Comparison of ENCODE assay signal across 11 cellular contexts in the genomic region with DNA sequence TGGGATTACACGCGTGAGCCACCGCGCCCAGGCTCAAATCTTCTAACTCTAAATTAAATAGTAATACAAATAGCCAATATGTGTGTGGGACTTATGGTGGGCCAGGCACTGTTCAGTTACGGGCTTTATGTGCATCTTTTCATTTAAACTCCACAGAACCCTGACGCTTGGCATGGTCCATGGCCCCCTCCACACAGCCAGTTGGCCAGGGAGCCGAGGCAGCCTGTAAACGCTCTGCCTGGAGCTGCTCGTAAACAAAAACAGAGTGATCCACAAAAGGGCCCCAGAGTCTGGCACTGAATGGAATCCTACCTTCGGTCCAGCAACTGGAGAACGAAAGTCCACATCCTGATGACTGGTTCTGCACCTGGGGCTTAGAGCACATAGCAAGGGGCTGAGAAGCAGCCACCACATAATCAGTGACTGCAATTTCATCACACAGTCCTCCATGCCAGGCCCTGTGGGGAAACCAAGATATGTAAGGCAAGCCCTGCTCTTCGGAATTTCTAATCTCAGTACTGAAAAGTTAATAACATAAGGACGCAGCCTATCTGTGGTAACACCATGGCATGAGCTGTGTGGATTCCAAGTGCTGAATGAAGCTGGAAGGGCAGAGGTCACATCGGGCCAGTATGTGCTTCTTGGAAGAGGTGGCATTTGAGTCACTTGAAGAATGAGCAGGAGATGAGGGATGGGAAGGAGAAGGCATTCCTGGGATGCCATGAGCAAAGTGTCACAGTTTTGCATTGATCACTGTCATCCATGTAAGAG. TPM values are rescaled to one million over a fixed set of nuclear protein-coding genes. Genes with fewer than 3 reads are reported as not detected.
DNase-seq lines count a peak whose midpoint lies in the region; ATAC-seq, FAIRE-seq and TF ChIP-seq lines count a peak whose summit lies in the region.
"Had no signal": no experiment of that assay in that cellular context is flagged by ENCODE, and none has a peak within 500 bp of the region (broad histone marks: within the 10 kb centered on the region; RNA-seq: fewer than 3 reads in every experiment).

No MANE protein-coding gene starts in this region.

- no peak for FAIRE-seq in H1 (lab: Jason Lieb, UNC)

- H3K27me3 ChIP-seq in H9 (ENCODE audit: insufficient read depth, low read length) (no peaks in the 10 kb centered on the region), H1 (replicated peaks in 1 of 4; ENCODE audit: control insufficient read depth in 3 of 4, extremely low read depth in 1 of 4, insufficient read depth in 3 of 4, low read length in 3 of 4) (no peaks in the 10 kb centered on the region), psoas muscle (ENCODE audit: insufficient read depth in 3 of 3, low read length in 2 of 3) (no peaks in the 10 kb centered on the region)

- intact Hi-C loops in psoas muscle (cut with DNase I), result no loop called here

- H3K23ac ChIP-seq in H9 (ENCODE audit: insufficient read length, low read depth, low read length), result no peak overlapping the region
- H3K23ac ChIP-seq in H1 (ENCODE audit: insufficient read length), result no peak overlapping the region

- no CpG with 5 or more reads among the region's 14 CpGs for WGBS in H9 (ENCODE audit: extremely low coverage, insufficient read length, low lambda C conversion rate)
- WGBS in H1 (ENCODE audit: extremely low coverage in 1 of 2, insufficient coverage in 1 of 2, insufficient read length in 1 of 2, insufficient replicate concordance in 2 of 2, low coverage in 1 of 2, low lambda C conversion rate in 2 of 2, missing lambda C conversion rate in 1 of 2), 2 experiments, result 92% methylated on average over 14 of the region's 14 CpGs; no CpG with 5 or more reads in 1 of the 2 experiments
- 27 to 50% (median 34%) methylated on average over 14 of the region's 14 CpGs for whole genome bisulfite sequencing in psoas muscle, 3 donors

- H2BK12ac ChIP-seq in H9 (ENCODE audit: insufficient read length, low read depth, low read length) (no peak overlapping the region), H1 (ENCODE audit: low read depth, low read length) (peak overlapping the region; percentile 4; the same call in 1 of the 2 replicates)

- TF ChIP-seq POLR2A in H1 (IDR thresholded peaks at IDR 0.05; ENCODE audit: control extremely low read depth in 1 of 2, low read depth in 2 of 2, low read length in 2 of 2), result no peak

- no peaks in the 10 kb centered on the region for H3K9me3 Mint-ChIP-seq in H9
- H3K9me3 Mint-ChIP-seq: activated CD4-positive, alpha-beta T cell treated with anti-CD3 and anti-CD28 coated beads, Interleukin-2, amount 10 ng/mL, durations not matched to agents 7 days and 5 days; activated naive CD8-positive, alpha-beta T cell treated with anti-CD3 and anti-CD28 coated beads, Interleukin-2, amount 10 ng/mL, durations not matched to agents 7 days and 5 days had no signal

- H2BK20ac ChIP-seq in H9 (ENCODE audit: low read depth, low read length, poor library complexity, severe bottlenecking), result no peak overlapping the region
- 0 out of 2 replicates have a peak overlapping the region, but pooled peaks have one; percentile 64 for H2BK20ac ChIP-seq in H1 (ENCODE audit: low read length)

- H3K36me3 Mint-ChIP-seq in H9 (ENCODE audit: insufficient read depth in 1 of 3, low read depth in 3 of 3), result no peaks in the 10 kb centered on the region
- H3K36me3 Mint-ChIP-seq: activated naive CD8-positive, alpha-beta T cell treated with anti-CD3 and anti-CD28 coated beads, Interleukin-2, amount 10 ng/mL, durations not matched to agents 7 days and 5 days had no signal

- no peak overlapping the region for H2BK15ac ChIP-seq in H9 (ENCODE audit: low read depth, low read length)
- H2BK15ac ChIP-seq in H1 (ENCODE audit: low read length), result peak overlapping the region; percentile 49; the same call in 1 of the 2 replicates

- H3K79me1 ChIP-seq in H9 (ENCODE audit: insufficient read depth, low read depth, low read length, poor library complexity, severe bottlenecking) (no peaks in the 10 kb centered on the region), H1 (ENCODE audit: low read depth, low read length) (no peaks in the 10 kb centered on the region)

- H3K18ac ChIP-seq in H9 (ENCODE audit: insufficient read length, low read depth, low read length) (no peak overlapping the region), H1 (ENCODE audit: extremely low read depth, low read length) (0 out of 2 replicates have a peak overlapping the region, but pooled peaks have one; percentile 34)

- ATAC-seq in psoas muscle, result peak; percentile 64 to 77 (median 74)

- H3K4me1 Mint-ChIP-seq in H9, result peaks cover 14 to 29% of the 10 kb centered on the region in 2 experiments

- H2BK120ac ChIP-seq in H9 (ENCODE audit: low read depth, low read length, poor library complexity, severe bottlenecking) (no peak overlapping the region), H1 (replicated peaks; ENCODE audit: low read depth, low read length) (no peak overlapping the region)

- H3K56ac ChIP-seq in H9 (ENCODE audit: insufficient read length, low read depth, low read length) (no peak overlapping the region), H1 (replicated peaks; ENCODE audit: insufficient read length, low read depth, low read length) (no peak overlapping the region)

- H2AK5ac ChIP-seq in H9 (ENCODE audit: insufficient read length, low read length), result no peak overlapping the region
- no peak overlapping the region for H2AK5ac ChIP-seq in H1 (ENCODE audit: low read depth, low read length)

- H3K9me3 ChIP-seq in H9 (ENCODE audit: control insufficient read depth, low read depth, low read length), result no peaks in the 10 kb centered on the region
- H3K9me3 ChIP-seq in H1 (ENCODE audit: insufficient read depth in 2 of 2, low read depth in 1 of 2, low read length in 1 of 2), result no peaks in the 10 kb centered on the region
- H3K9me3 ChIP-seq in psoas muscle, result no peaks in the 10 kb centered on the region

- H3K9ac ChIP-seq in H9 (ENCODE audit: extremely low read depth, insufficient read length, low read length) (no peak overlapping the region), H1 (replicated peaks in 1 of 4; ENCODE audit: extremely low read depth in 1 of 4, low read depth in 3 of 4, low read length in 3 of 4) (no peak overlapping the region)

- H3K4me3 ChIP-seq in H1 (ENCODE audit: extremely low read depth in 1 of 4, insufficient read depth in 2 of 4, low read depth in 3 of 4, low read length in 4 of 4), result no peak overlapping the region
- no peak overlapping the region for H3K4me3 ChIP-seq in psoas muscle

- H3K4ac ChIP-seq in H9 (ENCODE audit: low read depth, low read length) (no peak overlapping the region), H1 (replicated peaks; ENCODE audit: insufficient read length, low read depth, low read length) (no peak overlapping the region)

- H4K8ac ChIP-seq in H9 (replicated peaks; ENCODE audit: insufficient read length, low read depth, low read length) (no peak overlapping the region), H1 (ENCODE audit: extremely low read depth, insufficient read depth, low read length) (no peak overlapping the region)

- TF ChIP-seq CTCF in H9 (conservative IDR thresholded peaks at IDR 0.05) (no peak), H1 (IDR thresholded peaks at IDR 0.05; ENCODE audit: control extremely low read depth in 1 of 3, insufficient read depth in 1 of 3, low read depth in 1 of 3, low read length in 3 of 3) (no peak), psoas muscle (IDR thresholded peaks at IDR 0.05) (no peak)

- H2BK5ac ChIP-seq in H9 (ENCODE audit: insufficient read length, low read length), result no peak overlapping the region
- 0 out of 2 replicates have a peak overlapping the region, but pooled peaks have one; percentile 13 for H2BK5ac ChIP-seq in H1 (ENCODE audit: low read depth, low read length)

- H2AFZ ChIP-seq in H9 (ENCODE audit: low read length), result no peak overlapping the region
- H2AFZ ChIP-seq in H1 (ENCODE audit: low read length), result no peak overlapping the region

- H3K4me2 ChIP-seq in H9 (ENCODE audit: insufficient read depth, insufficient read length, low read length) (no peak overlapping the region), H1 (ENCODE audit: insufficient read depth in 1 of 2, low read depth in 2 of 2, low read length in 2 of 2) (no peak overlapping the region)

- TF ChIP-seq RAD21 in H1 (IDR thresholded peaks at IDR 0.05 in 1 of 2, conservative IDR thresholded peaks at IDR 0.05 in 1 of 2; ENCODE audit: low read depth in 2 of 2, low read length in 2 of 2), result no peak

- H3K23me2 ChIP-seq in H9 (ENCODE audit: insufficient read length, low read depth, low read length, poor library complexity, severe bottlenecking), result no peaks in the 10 kb centered on the region
- H3K23me2 ChIP-seq in H1 (ENCODE audit: low read depth, low read length), result no peaks in the 10 kb centered on the region

- H3K27me3 Mint-ChIP-seq in H9 (ENCODE audit: low read depth), result no peaks in the 10 kb centered on the region; the same call in 1 of the 2 replicates

- no peaks in the 10 kb centered on the region for H3K79me2 ChIP-seq in H9 (ENCODE audit: insufficient read depth, low read length)
- H3K79me2 ChIP-seq in H1 (ENCODE audit: control insufficient read depth in 1 of 2, insufficient read depth in 2 of 2, low read length in 2 of 2), result no peaks in the 10 kb centered on the region

- H4K20me1 ChIP-seq in H9 (ENCODE audit: control insufficient read depth, insufficient read depth, insufficient read length) (no peaks in the 10 kb centered on the region), H1 (replicated peaks in 1 of 2; ENCODE audit: control insufficient read depth in 1 of 2, insufficient read depth in 2 of 2, low read length in 2 of 2) (no peaks in the 10 kb centered on the region)

- H3K4me3 Mint-ChIP-seq in H9, result no peak overlapping the region
- H3K4me3 Mint-ChIP-seq: activated CD4-positive, alpha-beta T cell treated with anti-CD3 and anti-CD28 coated beads, Interleukin-2, amount 10 ng/mL, durations not matched to agents 7 days and 5 days; activated naive CD8-positive, alpha-beta T cell treated with anti-CD3 and anti-CD28 coated beads, Interleukin-2, amount 10 ng/mL, durations not matched to agents 7 days and 5 days had no signal

- H3K14ac ChIP-seq in H9 (ENCODE audit: insufficient read depth, low read length) (no peak overlapping the region), H1 (ENCODE audit: insufficient read length) (no peak overlapping the region)

- no peaks in the 10 kb centered on the region; the same call in 1 of the 2 replicates for H3K4me1 ChIP-seq in H9 (ENCODE audit: insufficient read depth, low read length)
- peaks cover 0 to 8% (median 3%) of the 10 kb centered on the region in 4 experiments; a peak in 6 of 7 replicates for H3K4me1 ChIP-seq in H1 (replicated peaks in 1 of 4; ENCODE audit: control insufficient read depth in 3 of 4, insufficient read depth in 4 of 4, low read length in 3 of 4)
- H3K4me1 ChIP-seq in psoas muscle, result peaks cover 24% of the 10 kb centered on the region

- no peak for TF ChIP-seq EP300 in H1 (IDR thresholded peaks at IDR 0.05; ENCODE audit: borderline replicate concordance in 1 of 2, low read depth in 2 of 2, low read length in 2 of 2)

- H4K91ac ChIP-seq in H9 (ENCODE audit: insufficient read length, low read depth, low read length) (no peak overlapping the region), H1 (replicated peaks; ENCODE audit: insufficient read length, low read length) (no peak overlapping the region)

- H3K27ac ChIP-seq in H9 (ENCODE audit: insufficient read length, low read depth, low read length) (no peak overlapping the region), H1 (ENCODE audit: low read depth, low read length) (no peak overlapping the region), psoas muscle (peak overlapping the region; percentile 83)

- H3K36me3 ChIP-seq in H1 (ENCODE audit: control insufficient read depth in 2 of 4, insufficient read depth in 4 of 4, low read length in 3 of 4), result no peaks in the 10 kb centered on the region
- no peaks in the 10 kb centered on the region for H3K36me3 ChIP-seq in psoas muscle (ENCODE audit: insufficient read depth in 1 of 2, low read depth in 1 of 2)

- no peak overlapping the region for H3T11ph ChIP-seq in H9 (ENCODE audit: low read length)

- POLR2A ChIA-PET in H1 (lab: Charles Lee; ENCODE audit: partially characterized antibody), result interaction anchor here (1.2 to 6.7 kb wide), 4 partner anchors 14 to 44 kb away, joined by 4 to 39 read pairs (median 6); partner anchors contain the start of genes ADAMTSL4 and MCL1

- no peak overlapping the region for H4K5ac ChIP-seq in H9 (ENCODE audit: insufficient read length, low read depth, low read length)
- H4K5ac ChIP-seq in H1 (ENCODE audit: insufficient read length, low read depth, low read length), result no peak overlapping the region

- CTCF ChIA-PET in H1 (lab: Charles Lee; ENCODE audit: partially characterized antibody), result interaction anchor here (0.6 to 14.2 kb wide), 7 partner anchors 12 to 277 kb away, joined by 3 to 253 read pairs (median 5); partner anchors contain the start of genes ADAMTSL4, ECM1 and FALEC

- DNase-seq in H9 (peak; percentile 32), H1 (ENCODE audit: low read depth in 1 of 2, low spot score in 2 of 2) (no peak), psoas muscle (peak in 1 of 2 donors; percentile 55), hypothalamus (lab: John Stamatoyannopoulos, UW) (no peak), NCI-H524 treated with DMSO at 0.1 percent for 48 hours (lab: John Stamatoyannopoulos, UW) (no peak)
- no peak for DNase-seq in activated CD4-positive, CD25-positive, alpha-beta regulatory T cell treated with anti-CD3 and anti-CD28 coated beads, Interleukin-2, amount 50 U/mL, for 72 hours
- DNase-seq: activated CD4-positive, alpha-beta T cell treated with anti-CD3 and anti-CD28 coated beads, Interleukin-2, amount 10 ng/mL, durations not matched to agents 7 days and 5 days; activated naive CD8-positive, alpha-beta T cell treated with anti-CD3 and anti-CD28 coated beads, Interleukin-2, amount 10 ng/mL, durations not matched to agents 7 days and 5 days; NCI-H345 had no signal

- H3K27ac Mint-ChIP-seq in H9, result no peak overlapping the region
- H3K27ac Mint-ChIP-seq: activated CD4-positive, alpha-beta T cell treated with anti-CD3 and anti-CD28 coated beads, Interleukin-2, amount 10 ng/mL, durations not matched to agents 7 days and 5 days; activated naive CD8-positive, alpha-beta T cell treated with anti-CD3 and anti-CD28 coated beads, Interleukin-2, amount 10 ng/mL, durations not matched to agents 7 days and 5 days had no signal

RNA-seq across cellular contexts. Expression of gene ADAMTSL4, which starts 13.5 kb away (rescaled TPM):
- total RNA-seq in H9 (2021) (4.6 and 6.1 TPM in 2 replicates), psoas muscle (100 to 1,000 TPM in 1 of 4 donors, 10 to 100 TPM in 3; 17.1 to 109 (median 31.6) TPM)
- total RNA-seq in H1 (2021; fragmentation: NEBNext Ultra II Directional; extraction: Animal tissue kit (Norgen Biotek cat#: 25700)), result 5.3 and 5.4 TPM in 2 replicates
- polyA plus RNA-seq in H1 (2011; rRNA removed) (4.2 and 5.9 TPM in 2 replicates), psoas muscle (10 to 100 TPM in 2 of 3 donors, 1 to 10 TPM in 1; 7.4 to 32.6 (median 20.4) TPM)
- 3.1 TPM for polyA plus RNA-seq in H1 (2011; cell fraction: cytosol; rRNA removed)
- polyA plus RNA-seq in H1 (2011; cell fraction: nucleus; rRNA removed), result 26.7 TPM
- 4.9 to 7.2 TPM (median 6.7 TPM) in 4 replicates for polyA plus RNA-seq in H1 (2012, experiment 1 of 2)
- 3.8 TPM for polyA plus RNA-seq in H1 (2012, experiment 2 of 2)
- polyA plus RNA-seq in H1 (2013, experiment 1 of 2), result 9.2 TPM
- 8.1 TPM for polyA plus RNA-seq in H1 (2013, experiment 2 of 2)
- 0.73 and 0.85 TPM in 2 replicates for polyA minus RNA-seq in H1 (2011; rRNA and poly(A)+ RNA removed)
- polyA minus RNA-seq in H1 (2011; cell fraction: cytosol; rRNA and poly(A)+ RNA removed), result 2.6 TPM
- polyA minus RNA-seq in H1 (2011; cell fraction: nucleus; rRNA and poly(A)+ RNA removed), result 3.5 TPM

RNA-seq across cellular contexts. Expression of gene FALEC, which starts 20.1 kb away (rescaled TPM):
- total RNA-seq in H9 (2021), result not detected in 2 replicates
- total RNA-seq in H1 (2021; fragmentation: NEBNext Ultra II Directional; extraction: Animal tissue kit (Norgen Biotek cat#: 25700)), result 1.1 TPM in 1 of 2 replicates, not detected in the other
- not detected in 2 replicates for polyA plus RNA-seq in H1 (2011; rRNA removed)
- 0.19 TPM for polyA plus RNA-seq in H1 (2011; cell fraction: cytosol; rRNA removed)
- polyA plus RNA-seq in H1 (2011; cell fraction: nucleus; rRNA removed), result not detected
- polyA plus RNA-seq in H1 (2012, experiment 1 of 2), result 0.36 to 1.0 TPM (median 0.75 TPM) in 4 replicates
- not detected for polyA plus RNA-seq in H1 (2012, experiment 2 of 2)
- 0.45 TPM for polyA plus RNA-seq in H1 (2013, experiment 1 of 2)
- 0.11 TPM for polyA plus RNA-seq in H1 (2013, experiment 2 of 2)
- 0.57 TPM in 1 of 2 replicates, not detected in the other for polyA minus RNA-seq in H1 (2011; rRNA and poly(A)+ RNA removed)
- not detected for polyA minus RNA-seq in H1 (2011; cell fraction: cytosol; rRNA and poly(A)+ RNA removed)
- polyA minus RNA-seq in H1 (2011; cell fraction: nucleus; rRNA and poly(A)+ RNA removed), result not detected
- not detected for total RNA-seq in psoas muscle
- polyA plus RNA-seq in psoas muscle, result 1 to 10 TPM in 1 of 3 donors, under 1 TPM in 2; 0.38 to 1.2 (median 0.39) TPM
- total RNA-seq: osteocyte, urinary bladder had no signal

RNA-seq across cellular contexts. Expression of gene ECM1, which starts 27.8 kb away (rescaled TPM):
- total RNA-seq in H9 (2021), result 0.88 and 1.4 TPM in 2 replicates
- 0.73 and 0.95 TPM in 2 replicates for total RNA-seq in H1 (2021; fragmentation: NEBNext Ultra II Directional; extraction: Animal tissue kit (Norgen Biotek cat#: 25700))
- polyA plus RNA-seq in H1 (2011; rRNA removed), result 0.98 and 1.1 TPM in 2 replicates
- polyA plus RNA-seq in H1 (2011; cell fraction: cytosol; rRNA removed), result 1.0 TPM
- polyA plus RNA-seq in H1 (2011; cell fraction: nucleus; rRNA removed), result 5.8 TPM
- polyA plus RNA-seq in H1 (2012, experiment 1 of 2), result 0.83 to 1.3 TPM (median 1.2 TPM) in 4 replicates
- polyA plus RNA-seq in H1 (2012, experiment 2 of 2), result 0.63 TPM
- polyA plus RNA-seq in H1 (2013, experiment 1 of 2), result 0.81 TPM
- polyA plus RNA-seq in H1 (2013, experiment 2 of 2), result 0.87 TPM
- polyA minus RNA-seq in H1 (2011; rRNA and poly(A)+ RNA removed), result 0.32 and 0.37 TPM in 2 replicates
- not detected for polyA minus RNA-seq in H1 (2011; cell fraction: cytosol; rRNA and poly(A)+ RNA removed)
- polyA minus RNA-seq in H1 (2011; cell fraction: nucleus; rRNA and poly(A)+ RNA removed), result 1.7 TPM
- total RNA-seq in psoas muscle, result 1 to 10 TPM; 2.9 to 4.6 (median 4.1) TPM
- 1 to 10 TPM; 1.8 to 8.5 (median 2.7) TPM for polyA plus RNA-seq in psoas muscle

RNA-seq across cellular contexts. Expression of gene MCL1, which starts 43.7 kb away (rescaled TPM):
- total RNA-seq in H9 (2021) (247 and 250 TPM in 2 replicates), psoas muscle (100 to 1,000 TPM; 101 to 192 (median 129) TPM)
- 196 and 218 TPM in 2 replicates for total RNA-seq in H1 (2021; fragmentation: NEBNext Ultra II Directional; extraction: Animal tissue kit (Norgen Biotek cat#: 25700))
- polyA plus RNA-seq in H1 (2011; rRNA removed) (57.5 and 61.1 TPM in 2 replicates), psoas muscle (100 to 1,000 TPM in 2 of 3 donors, 10 to 100 TPM in 1; 97.2 to 179 (median 108) TPM)
- polyA plus RNA-seq in H1 (2011; cell fraction: cytosol; rRNA removed), result 78.4 TPM
- 85.5 TPM for polyA plus RNA-seq in H1 (2011; cell fraction: nucleus; rRNA removed)
- 93.2 to 159 TPM (median 119 TPM) in 4 replicates for polyA plus RNA-seq in H1 (2012, experiment 1 of 2)
- 18.8 TPM for polyA plus RNA-seq in H1 (2012, experiment 2 of 2)
- polyA plus RNA-seq in H1 (2013, experiment 1 of 2), result 116 TPM
- polyA plus RNA-seq in H1 (2013, experiment 2 of 2), result 123 TPM
- polyA minus RNA-seq in H1 (2011; rRNA and poly(A)+ RNA removed), result 104 and 119 TPM in 2 replicates
- 98.4 TPM for polyA minus RNA-seq in H1 (2011; cell fraction: cytosol; rRNA and poly(A)+ RNA removed)
- polyA minus RNA-seq in H1 (2011; cell fraction: nucleus; rRNA and poly(A)+ RNA removed), result 171 TPM

RNA-seq across cellular contexts. Expression of gene TARS2, which starts 48.5 kb away (rescaled TPM):
- total RNA-seq in H9 (2021) (36.5 and 38.8 TPM in 2 replicates), psoas muscle (10 to 100 TPM; 20.8 to 44.5 (median 32.9) TPM)
- total RNA-seq in H1 (2021; fragmentation: NEBNext Ultra II Directional; extraction: Animal tissue kit (Norgen Biotek cat#: 25700)), result 32.7 and 39.1 TPM in 2 replicates
- polyA plus RNA-seq in H1 (2011; rRNA removed) (38.9 and 54.0 TPM in 2 replicates), psoas muscle (10 to 100 TPM in 2 of 3 donors, 1 to 10 TPM in 1; 9.6 to 24.0 (median 13.5) TPM)
- 43.4 TPM for polyA plus RNA-seq in H1 (2011; cell fraction: cytosol; rRNA removed)
- 72.0 TPM for polyA plus RNA-seq in H1 (2011; cell fraction: nucleus; rRNA removed)
- polyA plus RNA-seq in H1 (2012, experiment 1 of 2), result 23.5 to 36.5 TPM (median 29.5 TPM) in 4 replicates
- 42.9 TPM for polyA plus RNA-seq in H1 (2012, experiment 2 of 2)
- polyA plus RNA-seq in H1 (2013, experiment 1 of 2), result 24.6 TPM
- 22.0 TPM for polyA plus RNA-seq in H1 (2013, experiment 2 of 2)
- 39.4 and 41.3 TPM in 2 replicates for polyA minus RNA-seq in H1 (2011; rRNA and poly(A)+ RNA removed)
- 16.2 TPM for polyA minus RNA-seq in H1 (2011; cell fraction: cytosol; rRNA and poly(A)+ RNA removed)
- polyA minus RNA-seq in H1 (2011; cell fraction: nucleus; rRNA and poly(A)+ RNA removed), result 28.1 TPM
